25 cellular contexts compared by ENCODE assay signal in the genomic region with DNA sequence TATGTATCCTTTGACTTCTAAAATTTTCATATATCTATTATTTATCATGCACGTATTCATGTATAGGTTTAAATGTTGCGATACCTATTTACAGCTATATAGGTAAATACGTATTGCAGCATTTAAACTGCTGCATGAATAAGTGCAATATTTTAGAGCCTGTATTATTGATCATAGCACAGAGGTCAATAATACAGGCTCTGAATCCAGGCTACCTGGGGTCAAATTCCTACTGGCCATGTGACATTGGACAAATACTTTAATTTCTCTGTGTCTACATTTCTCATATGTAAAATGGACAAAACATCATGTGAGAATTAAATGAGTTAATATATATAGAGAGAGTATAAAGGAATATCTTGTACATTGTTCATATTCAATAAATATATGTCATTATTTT.
"Had no signal": no experiment of that assay in that cellular context is flagged by ENCODE, and none has a peak within 500 bp of the region (broad histone marks: within the 10 kb centered on the region; RNA-seq: fewer than 3 reads in every experiment).

No MANE protein-coding gene starts in this region.

- H3K27me3 ChIP-seq: colonic mucosa, esophagus squamous epithelium, gastrocnemius medialis, heart right ventricle had no signal

- FAIRE-seq: endometrium, islet of Langerhans, keratinocyte had no signal

- H3K4me1 ChIP-seq: colonic mucosa, esophagus squamous epithelium, gastrocnemius medialis, heart right ventricle, left ventricle myocardium inferior, lower lobe of right lung had no signal

- H3K27ac ChIP-seq: colonic mucosa, epithelial cell of prostate, esophagus squamous epithelium, gastrocnemius medialis, heart right ventricle, left ventricle myocardium inferior, lower lobe of right lung had no signal

- ATAC-seq: effector memory CD8-positive, alpha-beta T cell; esophagus mucosa; gastrocnemius medialis; heart right ventricle; left cardiac atrium; lower lobe of right lung; mucosa of descending colon had no signal

- DNase-seq: colonic mucosa; cortex of kidney; effector CD8-positive, alpha-beta T cell; effector memory CD8-positive, alpha-beta T cell; endodermal cell; erythroblast; esophagus squamous epithelium; foreskin fibroblast; foreskin melanocyte; gastrocnemius medialis; glutamatergic neuron; head of caudate nucleus; heart right ventricle; hippocampal formation; left cardiac atrium; left ventricle myocardium inferior; lower lobe of right lung; mesenchymal stem cell; mucosa of descending colon; naive B cell had no signal

- H3K36me3 ChIP-seq: colonic mucosa, esophagus squamous epithelium, gastrocnemius medialis, heart right ventricle, left ventricle myocardium inferior, lower lobe of right lung had no signal

- H3K4me3 ChIP-seq: colonic mucosa, esophagus squamous epithelium, gastrocnemius medialis, heart right ventricle, left ventricle myocardium inferior, lower lobe of right lung, mucosa of descending colon had no signal

- H3K9me3 ChIP-seq: colonic mucosa, esophagus squamous epithelium, gastrocnemius medialis, lower lobe of right lung, mucosa of descending colon had no signal
